ENCODE assay signal across 8 cellular contexts in genomic region chr17:8965394-8966168, GRCh38. TPM values are rescaled to one million over a fixed set of nuclear protein-coding genes. Genes with fewer than 3 reads are reported as not detected.
DNase-seq lines count a peak whose midpoint lies in the region; ATAC-seq, FAIRE-seq and TF ChIP-seq lines count a peak whose summit lies in the region.

A gene with protein sequence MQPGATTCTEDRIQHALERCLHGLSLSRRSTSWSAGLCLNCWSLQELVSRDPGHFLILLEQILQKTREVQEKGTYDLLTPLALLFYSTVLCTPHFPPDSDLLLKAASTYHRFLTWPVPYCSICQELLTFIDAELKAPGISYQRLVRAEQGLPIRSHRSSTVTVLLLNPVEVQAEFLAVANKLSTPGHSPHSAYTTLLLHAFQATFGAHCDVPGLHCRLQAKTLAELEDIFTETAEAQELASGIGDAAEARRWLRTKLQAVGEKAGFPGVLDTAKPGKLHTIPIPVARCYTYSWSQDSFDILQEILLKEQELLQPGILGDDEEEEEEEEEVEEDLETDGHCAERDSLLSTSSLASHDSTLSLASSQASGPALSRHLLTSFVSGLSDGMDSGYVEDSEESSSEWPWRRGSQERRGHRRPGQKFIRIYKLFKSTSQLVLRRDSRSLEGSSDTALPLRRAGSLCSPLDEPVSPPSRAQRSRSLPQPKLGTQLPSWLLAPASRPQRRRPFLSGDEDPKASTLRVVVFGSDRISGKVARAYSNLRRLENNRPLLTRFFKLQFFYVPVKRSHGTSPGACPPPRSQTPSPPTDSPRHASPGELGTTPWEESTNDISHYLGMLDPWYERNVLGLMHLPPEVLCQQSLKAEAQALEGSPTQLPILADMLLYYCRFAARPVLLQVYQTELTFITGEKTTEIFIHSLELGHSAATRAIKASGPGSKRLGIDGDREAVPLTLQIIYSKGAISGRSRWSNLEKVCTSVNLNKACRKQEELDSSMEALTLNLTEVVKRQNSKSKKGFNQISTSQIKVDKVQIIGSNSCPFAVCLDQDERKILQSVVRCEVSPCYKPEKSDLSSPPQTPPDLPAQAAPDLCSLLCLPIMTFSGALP (minus strand): TSS chr17:8965707. CDS start chr17:8911494, 54,213 bp downstream.

- H3K27ac Mint-ChIP-seq in CD8-positive, alpha-beta memory T cell, result peak within 1 kb of the TSS; percentile 90 to 99 (median 96)

- H3K4me3 ChIP-seq in CD8-positive, alpha-beta memory T cell (ENCODE audit: low read length), result peak within 1 kb of the TSS; percentile 77
- H3K4me3 ChIP-seq in left ventricle myocardium inferior (peak within 1 kb of the TSS; percentile 55), small intestine (ENCODE audit: low read depth in 1 of 2, low read length in 2 of 2) (peak within 1 kb of the TSS; percentile 51 to 58)

- peak within 1 kb of the TSS; percentile 98 to 100 (median 99) for H3K4me3 Mint-ChIP-seq in CD8-positive, alpha-beta memory T cell

- peaks cover 39 to 50% (median 44%) of the 10 kb centered on the region in 3 donors for H3K4me1 Mint-ChIP-seq in CD8-positive, alpha-beta memory T cell

- WGBS in small intestine, 3 donors, result 2 to 6% (median 6%) methylated on average over 44 to 72 of the region's 72 CpGs

- H3K9me3 ChIP-seq in CD8-positive, alpha-beta memory T cell (ENCODE audit: low read length), result no peaks in the 10 kb centered on the region
- H3K9me3 ChIP-seq in left ventricle myocardium inferior (replicated peaks) (no peaks in the 10 kb centered on the region), small intestine (ENCODE audit: control insufficient read depth, low read depth) (no peaks in the 10 kb centered on the region)

- FAIRE-seq in small intestine (lab: Jason Lieb, UNC), result no peak

- intact Hi-C loops in left ventricle myocardium inferior (cut with micrococcal nuclease), result no loop called here

- ATAC-seq in GM21619 (IDR thresholded peaks at IDR 0.05; ENCODE audit: unreplicated experiment), result peak; percentile 55

- no peaks in the 10 kb centered on the region for H3K36me3 ChIP-seq in CD8-positive, alpha-beta memory T cell (ENCODE audit: insufficient read depth, low read length)
- H3K36me3 ChIP-seq in left ventricle myocardium inferior (no peaks in the 10 kb centered on the region), small intestine (ENCODE audit: control insufficient read depth in 2 of 2, insufficient read depth in 2 of 2, low read length in 2 of 2) (no peaks in the 10 kb centered on the region)

- H3K27ac ChIP-seq in CD8-positive, alpha-beta memory T cell (ENCODE audit: low read depth, low read length), result peak within 1 kb of the TSS; percentile 72
- H3K27ac ChIP-seq in left ventricle myocardium inferior (replicated peaks) (peak within 1 kb of the TSS; percentile 67), small intestine (ENCODE audit: low read depth in 1 of 2, low read length in 1 of 2) (peak within 1 kb of the TSS in 1 of 2 donors; percentile 88)

- peaks cover 44% of the 10 kb centered on the region for H3K4me1 ChIP-seq in CD8-positive, alpha-beta memory T cell (ENCODE audit: insufficient read depth, low read length)
- H3K4me1 ChIP-seq in left ventricle myocardium inferior (peaks cover 6% of the 10 kb centered on the region), small intestine (ENCODE audit: control insufficient read depth in 2 of 2, insufficient read depth in 1 of 2, low read depth in 1 of 2, low read length in 1 of 2) (peaks cover 0 to 1% of the 10 kb centered on the region in 2 donors)

- POLR2A ChIA-PET in CD8-positive, alpha-beta memory T cell (lab: Charles Lee), result interaction anchor here (0.6 to 3.7 kb wide), 8 partner anchors 11 to 530 kb away, joined by 3 to 44 read pairs (median 5); partner anchors contain the start of gene NDEL1

- TF ChIP-seq CTCF in left ventricle myocardium inferior (IDR thresholded peaks at IDR 0.05; ENCODE audit: borderline replicate concordance), result no peak

- H3K27me3 ChIP-seq in CD8-positive, alpha-beta memory T cell (ENCODE audit: insufficient read depth, low read length, poor library complexity, severe bottlenecking), result no peaks in the 10 kb centered on the region
- H3K27me3 ChIP-seq in left ventricle myocardium inferior (ENCODE audit: low read depth) (peaks cover 85% of the 10 kb centered on the region), small intestine (ENCODE audit: control insufficient read depth in 2 of 2, insufficient read depth in 2 of 2, low read length in 2 of 2) (no peaks in the 10 kb centered on the region)

- peak; percentile 78 to 86 (median 81) for DNase-seq in CD8-positive, alpha-beta memory T cell
- peak; percentile 6 for DNase-seq in NCI-H345 treated with DMSO at 0.1 percent for 48 hours (lab: John Stamatoyannopoulos, UW; ENCODE audit: unreplicated experiment)
- DNase-seq in activated T-cell treated with anti-CD3 and anti-CD28 coated beads for 4 hours, result peak; percentile 75
- DNase-seq in left ventricle myocardium inferior, result peak; percentile 50
- peak; percentile 63 for DNase-seq in small intestine
- no peak for DNase-seq in HK-2 (ENCODE audit: unreplicated experiment)
- no peak for DNase-seq in GM03348 (ENCODE audit: low spot score)

- peaks cover 6 to 27% (median 15%) of the 10 kb centered on the region in 3 donors for H3K36me3 Mint-ChIP-seq in CD8-positive, alpha-beta memory T cell

- CTCF ChIA-PET in CD8-positive, alpha-beta memory T cell (lab: Charles Lee), result interaction anchor here (0.6 to 4.5 kb wide), 8 partner anchors 11 to 100 kb away, joined by 3 to 26 read pairs (median 7); no protein-coding TSS in a partner anchor

- peaks cover 0 to 8% (median 5%) of the 10 kb centered on the region in 5 donors for H3K9me3 Mint-ChIP-seq in CD8-positive, alpha-beta memory T cell

- peaks cover 0 to 2% of the 10 kb centered on the region in 2 donors for H3K27me3 Mint-ChIP-seq in CD8-positive, alpha-beta memory T cell

RNA-seq across cellular contexts. Expression of the gene that starts here (rescaled TPM):
- total RNA-seq in CD8-positive, alpha-beta memory T cell, result 10 to 100 TPM; 28.6 to 30.2 TPM
- polyA plus RNA-seq in CD8-positive, alpha-beta memory T cell, result 71.6 TPM
- total RNA-seq in left ventricle myocardium inferior, result 2.7 TPM
- polyA plus RNA-seq in small intestine, result 1 to 10 TPM; 1.3 to 4.6 (median 3.7) TPM

Comparison
In these comparisons a context has a peak if more than half of its experiments do, and no peak if none do; other contexts are left out.
1. RNA of the gene that starts here (polyA plus RNA-seq): 71.6 TPM in CD8-positive, alpha-beta memory T cell (single experiment); 1.3 to 4.6 TPM in small intestine; every median in the first group is over 10 times any median in the second.
2. DNase-seq: peak in CD8-positive, alpha-beta memory T cell (5 of 5), NCI-H345 treated with DMSO at 0.1 percent for 48 hours (single experiment), activated T-cell treated with anti-CD3 and anti-CD28 coated beads for 4 hours (single experiment), left ventricle myocardium inferior (single experiment) and small intestine (single experiment); none in HK-2 (single experiment) and GM03348 (single experiment).
3. Peak in every context shown above with its lines, with median percentiles within 50 percentile points of each other: H3K4me3 ChIP-seq.